Comparison of ENCODE assay signal across 9 cellular contexts in genomic region chr10:20858292-20859124, GRCh38. TPM values are rescaled to one million over a fixed set of nuclear protein-coding genes. Genes with fewer than 3 reads are reported as not detected.
DNase-seq lines count a peak whose midpoint lies in the region; ATAC-seq and TF ChIP-seq lines count a peak whose summit lies in the region.
"Had no signal": no experiment of that assay in that cellular context is flagged by ENCODE, and none has a peak within 500 bp of the region (broad histone marks: within the 10 kb centered on the region; RNA-seq: fewer than 3 reads in every experiment).

No MANE protein-coding gene starts in this region.

- H3K9me3 ChIP-seq in left ventricle myocardium inferior (replicated peaks), result no peaks in the 10 kb centered on the region

- peaks cover 40% of the 10 kb centered on the region for H3K36me3 ChIP-seq in left ventricle myocardium inferior

- H3K27ac ChIP-seq in left ventricle myocardium inferior (replicated peaks), result no peak overlapping the region

- no peak overlapping the region for H3K27ac Mint-ChIP-seq in stimulated activated memory B cell treated with anti-CD40 and anti-IgM and Interleukin-4, amounts not matched to agents 10 μg/mL and 1 μg/mL and 100 μg/mL, for 72 hours
- H3K27ac Mint-ChIP-seq: activated naive CD8-positive, alpha-beta T cell had no signal

- H3K4me3 ChIP-seq in left ventricle myocardium inferior (no peak overlapping the region), retinal pigment epithelial cell (ENCODE audit: low read length) (no peak overlapping the region)

- DNase-seq in left ventricle myocardium inferior, result no peak
- no peak for DNase-seq in Right ventricle myocardium inferior (ENCODE audit: missing footprints)
- peak; percentile 38 for DNase-seq in NCI-H748 treated with DMSO at 0.1 percent for 48 hours (lab: John Stamatoyannopoulos, UW)
- peak; percentile 22 for DNase-seq in retinal pigment epithelial cell (ENCODE audit: low read depth)
- DNase-seq in activated CD8-positive, alpha-beta memory T cell treated with anti-CD3 and anti-CD28 coated beads for 24 hours, result no peak
- no peak for DNase-seq in stimulated activated naive CD8-positive, alpha-beta T cell treated with anti-CD3 and anti-CD28 coated beads, Interleukin-15, Interleukin-2, amounts not matched to agents 100 U/mL and 50 U/mL, for 24 hours

- no peaks in the 10 kb centered on the region for H3K4me1 Mint-ChIP-seq in stimulated activated memory B cell treated with anti-CD40 and anti-IgM and Interleukin-4, amounts not matched to agents 10 μg/mL and 1 μg/mL and 100 μg/mL, for 72 hours

- peaks cover 1% of the 10 kb centered on the region for H3K9me3 Mint-ChIP-seq in stimulated activated memory B cell treated with anti-CD40 and anti-IgM and Interleukin-4, amounts not matched to agents 10 μg/mL and 1 μg/mL and 100 μg/mL, for 72 hours

- intact Hi-C loops in left ventricle myocardium inferior (cut with micrococcal nuclease), result no loop called here
- intact Hi-C loops in Right ventricle myocardium inferior (cut with DNase I), result no loop called here

- H3K27me3 ChIP-seq in left ventricle myocardium inferior (ENCODE audit: low read depth), result no peaks in the 10 kb centered on the region

- no peaks in the 10 kb centered on the region for H3K27me3 Mint-ChIP-seq in stimulated activated memory B cell treated with anti-CD40 and anti-IgM and Interleukin-4, amounts not matched to agents 10 μg/mL and 1 μg/mL and 100 μg/mL, for 72 hours
- H3K27me3 Mint-ChIP-seq: activated naive CD8-positive, alpha-beta T cell had no signal

- peak; percentile 56 for TF ChIP-seq CTCF in left ventricle myocardium inferior (IDR thresholded peaks at IDR 0.05; ENCODE audit: borderline replicate concordance)
- TF ChIP-seq CTCF in retinal pigment epithelial cell (conservative IDR thresholded peaks at IDR 0.05; ENCODE audit: low read depth, low read length), result peak; percentile 49

- peaks cover 28% of the 10 kb centered on the region for H3K4me1 ChIP-seq in left ventricle myocardium inferior

- H3K36me3 Mint-ChIP-seq in stimulated activated memory B cell treated with anti-CD40 and anti-IgM and Interleukin-4, amounts not matched to agents 10 μg/mL and 1 μg/mL and 100 μg/mL, for 72 hours, result no peaks in the 10 kb centered on the region
- H3K36me3 Mint-ChIP-seq: activated naive CD8-positive, alpha-beta T cell had no signal

- ATAC-seq in Right ventricle myocardium inferior (no peak), esophagus mucosa (peak; percentile 42)
- no peak for ATAC-seq in stimulated activated memory B cell treated with anti-CD40 and anti-IgM and Interleukin-4, amounts not matched to agents 10 μg/mL and 1 μg/mL and 100 μg/mL, for 72 hours
- ATAC-seq in stimulated activated naive CD8-positive, alpha-beta T cell treated with anti-CD3 and anti-CD28 coated beads, Interleukin-15, Interleukin-2, amounts not matched to agents 100 U/mL and 50 U/mL, for 24 hours, result no peak

- no peak overlapping the region for H3K4me3 Mint-ChIP-seq in stimulated activated memory B cell treated with anti-CD40 and anti-IgM and Interleukin-4, amounts not matched to agents 10 μg/mL and 1 μg/mL and 100 μg/mL, for 72 hours
- H3K4me3 Mint-ChIP-seq: activated naive CD8-positive, alpha-beta T cell had no signal

RNA-seq across cellular contexts. Expression of gene NEBL, which starts 38.6 kb away (rescaled TPM):
- 805 TPM for total RNA-seq in left ventricle myocardium inferior
- 666 TPM for total RNA-seq in Right ventricle myocardium inferior
- total RNA-seq in esophagus mucosa, result 30.1 TPM

Comparison
In these comparisons a context has a peak if more than half of its experiments do, and no peak if none do; other contexts are left out.
1. DNase-seq: peak in NCI-H748 treated with DMSO at 0.1 percent for 48 hours (single experiment) and retinal pigment epithelial cell (single experiment); none in left ventricle myocardium inferior (single experiment), Right ventricle myocardium inferior (single experiment), activated CD8-positive, alpha-beta memory T cell treated with anti-CD3 and anti-CD28 coated beads for 24 hours (single experiment) and stimulated activated naive CD8-positive, alpha-beta T cell treated with anti-CD3 and anti-CD28 coated beads, Interleukin-15, Interleukin-2, amounts not matched to agents 100 U/mL and 50 U/mL, for 24 hours (single experiment).
2. RNA of gene NEBL, which starts 38.6 kb away (total RNA-seq): 805 TPM in left ventricle myocardium inferior (single experiment) and 666 TPM in Right ventricle myocardium inferior (single experiment); 30.1 TPM in esophagus mucosa (single experiment); every median in the first group is over 10 times any median in the second.